In genomic region chr16:16013812-16014211, GRCh38 we compare ENCODE assay signal across 22 cellular contexts.
DNase-seq lines count a peak whose midpoint lies in the region; ATAC-seq, FAIRE-seq and TF ChIP-seq lines count a peak whose summit lies in the region.
"Had no signal": no experiment of that assay in that cellular context is flagged by ENCODE, and none has a peak within 500 bp of the region (broad histone marks: within the 10 kb centered on the region; RNA-seq: fewer than 3 reads in every experiment).

No MANE protein-coding gene starts in this region.

- peaks cover 47% of the 10 kb centered on the region for H3K36me3 Mint-ChIP-seq in activated naive CD8-positive, alpha-beta T cell treated with anti-CD3 and anti-CD28 coated beads, Interleukin-2, amount 10 ng/mL, durations not matched to agents 7 days and 5 days
- peaks cover 46% of the 10 kb centered on the region for H3K36me3 Mint-ChIP-seq in activated naive CD8-positive, alpha-beta T cell treated with anti-CD3 and anti-CD28 coated beads for 36 hours

- no peak overlapping the region for H3K4me2 ChIP-seq in PC-9

- H3K27me3 Mint-ChIP-seq in activated naive CD8-positive, alpha-beta T cell treated with anti-CD3 and anti-CD28 coated beads, Interleukin-2, amount 10 ng/mL, durations not matched to agents 7 days and 5 days = no peaks in the 10 kb centered on the region
- no peaks in the 10 kb centered on the region for H3K27me3 Mint-ChIP-seq in activated naive CD8-positive, alpha-beta T cell treated with anti-CD3 and anti-CD28 coated beads for 36 hours
- H3K27me3 Mint-ChIP-seq: central memory CD8-positive, alpha-beta T cell; IgD-negative memory B cell had no signal

- H3K27ac ChIP-seq in PC-9 (0 out of 2 replicates have a peak overlapping the region, but pooled peaks have one; percentile 27), kidney (ENCODE audit: low read depth in 2 of 2, low read length in 2 of 2) (no peak overlapping the region), stomach smooth muscle (ENCODE audit: low read length) (peak overlapping the region; percentile 37)
- H3K27ac ChIP-seq: epithelial cell of prostate had no signal

- H3K9ac ChIP-seq in kidney (ENCODE audit: low read length in 2 of 2) = no peak overlapping the region
- no peak overlapping the region for H3K9ac ChIP-seq in stomach smooth muscle (ENCODE audit: low read length in 2 of 2)

- no peaks in the 10 kb centered on the region for H3K27me3 ChIP-seq in PC-9 (ENCODE audit: insufficient read depth, low read depth)
- H3K27me3 ChIP-seq in stomach smooth muscle (ENCODE audit: control insufficient read depth in 1 of 2, insufficient read depth in 2 of 2, low read length in 2 of 2) = no peaks in the 10 kb centered on the region
- H3K27me3 ChIP-seq: heart left ventricle had no signal

- peak overlapping the region; percentile 34 for H3K27ac Mint-ChIP-seq in activated naive CD8-positive, alpha-beta T cell treated with anti-CD3 and anti-CD28 coated beads, Interleukin-2, amount 10 ng/mL, durations not matched to agents 7 days and 5 days
- H3K27ac Mint-ChIP-seq in activated naive CD8-positive, alpha-beta T cell treated with anti-CD3 and anti-CD28 coated beads for 36 hours = no peak overlapping the region
- H3K27ac Mint-ChIP-seq: CD8-positive, alpha-beta T cell; IgD-negative memory B cell had no signal

- intact Hi-C loops in PC-9 (cut with micrococcal nuclease; ENCODE audit: unreplicated experiment) (no loop called here), kidney (cut with DNase I) (loop anchor here (10.0 kb wide), 1 partner anchor 51 kb away; no protein-coding TSS in a partner anchor)

- H3K4me3 ChIP-seq in PC-9 (no peak overlapping the region), kidney (ENCODE audit: low read length in 2 of 2) (no peak overlapping the region), stomach smooth muscle (ENCODE audit: low read length in 2 of 2) (no peak overlapping the region)
- H3K4me3 ChIP-seq: heart left ventricle, prostate gland, thoracic aorta had no signal

- BruUV-seq in PC-9 (replicated peaks; lab: Mats Ljungman, UMichigan) = no TSS peak

- H3K36me3 ChIP-seq in PC-9 (ENCODE audit: low read depth) (peaks cover 31% of the 10 kb centered on the region), kidney (ENCODE audit: control insufficient read depth in 1 of 2, insufficient read depth in 2 of 2, low read length in 2 of 2) (peaks cover 2 to 9% of the 10 kb centered on the region in 2 donors), stomach smooth muscle (ENCODE audit: control insufficient read depth in 2 of 2, insufficient read depth in 2 of 2, low read length in 2 of 2) (peaks cover 25 to 37% of the 10 kb centered on the region in 2 donors)
- H3K36me3 ChIP-seq: prostate gland had no signal

- no peaks in the 10 kb centered on the region for H3K9me2 ChIP-seq in PC-9 (ENCODE audit: insufficient read depth)

- no peak overlapping the region for H3K4me3 Mint-ChIP-seq in activated naive CD8-positive, alpha-beta T cell treated with anti-CD3 and anti-CD28 coated beads, Interleukin-2, amount 10 ng/mL, durations not matched to agents 7 days and 5 days
- H3K4me3 Mint-ChIP-seq in activated naive CD8-positive, alpha-beta T cell treated with anti-CD3 and anti-CD28 coated beads for 36 hours = no peak overlapping the region
- H3K4me3 Mint-ChIP-seq: CD8-positive, alpha-beta T cell; central memory CD8-positive, alpha-beta T cell; IgD-negative memory B cell had no signal

- ATAC-seq in activated naive CD8-positive, alpha-beta T cell treated with anti-CD3 and anti-CD28 coated beads, Interleukin-2, amount 10 ng/mL, durations not matched to agents 7 days and 5 days (ENCODE audit: low read depth) = no peak
- ATAC-seq in GM18511 (IDR thresholded peaks at IDR 0.05; ENCODE audit: unreplicated experiment) = no peak
- ATAC-seq: CD8-positive, alpha-beta T cell; SK-N-SH treated with all-trans-retinoic acid at 6 μM for 48 hours had no signal

- H2AFZ ChIP-seq in PC-9 = no peak overlapping the region

- H3K79me2 ChIP-seq in PC-9 (ENCODE audit: low read depth) = peaks cover 37% of the 10 kb centered on the region

- peaks cover 4% of the 10 kb centered on the region for H3K4me1 Mint-ChIP-seq in activated naive CD8-positive, alpha-beta T cell treated with anti-CD3 and anti-CD28 coated beads, Interleukin-2, amount 10 ng/mL, durations not matched to agents 7 days and 5 days
- peaks cover 12% of the 10 kb centered on the region for H3K4me1 Mint-ChIP-seq in activated naive CD8-positive, alpha-beta T cell treated with anti-CD3 and anti-CD28 coated beads for 36 hours

- no peaks in the 10 kb centered on the region for H4K20me1 ChIP-seq in PC-9 (ENCODE audit: insufficient read depth)

- peaks cover 72% of the 10 kb centered on the region for H3F3A ChIP-seq in PC-9 (ENCODE audit: insufficient read depth, low read depth)

- H3K9me3 Mint-ChIP-seq in activated naive CD8-positive, alpha-beta T cell treated with anti-CD3 and anti-CD28 coated beads, Interleukin-2, amount 10 ng/mL, durations not matched to agents 7 days and 5 days = no peaks in the 10 kb centered on the region
- H3K9me3 Mint-ChIP-seq in activated naive CD8-positive, alpha-beta T cell treated with anti-CD3 and anti-CD28 coated beads for 36 hours = no peaks in the 10 kb centered on the region
- H3K9me3 Mint-ChIP-seq: CD8-positive, alpha-beta T cell; central memory CD8-positive, alpha-beta T cell; IgD-negative memory B cell had no signal

- POLR2A ChIA-PET in activated naive CD8-positive, alpha-beta T cell treated with anti-CD3 and anti-CD28 coated beads, Interleukin-2, amount 10 ng/mL, durations not matched to agents 7 days and 5 days (lab: Charles Lee) = interaction anchor here (0.6 kb wide), 1 partner anchor 43 kb away, joined by 3 read pairs; no protein-coding TSS in a partner anchor
- POLR2A ChIA-PET in PC-9 (lab: Charles Lee; ENCODE audit: unreplicated experiment) = no interaction called here

- CTCF ChIA-PET in PC-9 (lab: Charles Lee) = no interaction called here

- peaks cover 39% of the 10 kb centered on the region for H3K4me1 ChIP-seq in PC-9 (replicated peaks; ENCODE audit: insufficient read depth)
- H3K4me1 ChIP-seq in kidney (ENCODE audit: control insufficient read depth in 1 of 2, insufficient read depth in 1 of 2, low read depth in 1 of 2, low read length in 2 of 2) = peaks cover 6 to 8% of the 10 kb centered on the region in 2 donors
- peaks cover 20% of the 10 kb centered on the region for H3K4me1 ChIP-seq in stomach smooth muscle (ENCODE audit: control insufficient read depth, insufficient read depth, low read length)

- FAIRE-seq in kidney (lab: Jason Lieb, UNC) = no peak
- FAIRE-seq: small intestine had no signal

- no peak for TF ChIP-seq CTCF in PC-9 (conservative IDR thresholded peaks at IDR 0.05)
- TF ChIP-seq CTCF in kidney (IDR thresholded peaks at IDR 0.05; ENCODE audit: borderline replicate concordance, extremely low read depth, insufficient read depth) = no peak

- DNase-seq in activated naive CD8-positive, alpha-beta T cell treated with anti-CD3 and anti-CD28 coated beads, Interleukin-2, amount 10 ng/mL, durations not matched to agents 7 days and 5 days = no peak
- DNase-seq in activated naive CD8-positive, alpha-beta T cell treated with anti-CD3 and anti-CD28 coated beads for 36 hours = no peak
- DNase-seq in PC-9 (no peak), kidney (peak; percentile 42), SW 1271 (lab: John Stamatoyannopoulos, UW) (no peak)
- no peak for DNase-seq in activated CD8-positive, alpha-beta memory T cell treated with anti-CD3 and anti-CD28 coated beads, Interleukin-2, amount 50 U/mL, for 48 hours
- DNase-seq: CD8-positive, alpha-beta T cell; heart left ventricle; left cardiac atrium; NCI-H1105 treated with DMSO at 0.1 percent for 48 hours; NCI-H2081 treated with DMSO at 0.1 percent for 48 hours; NCI-H82; small intestine; stimulated activated CD4-positive, alpha-beta T cell treated with anti-CD3 and anti-CD28 coated beads, Interleukin-1b, Interleukin-23, amount 100 ng/mL, for 48 hours had no signal

- H3K9me3 ChIP-seq in PC-9 (ENCODE audit: insufficient read depth, low read depth) (no peaks in the 10 kb centered on the region), kidney (ENCODE audit: control insufficient read depth in 1 of 2, low read length in 2 of 2) (no peaks in the 10 kb centered on the region), stomach smooth muscle (ENCODE audit: control insufficient read depth in 2 of 2, low read length in 2 of 2) (no peaks in the 10 kb centered on the region)
- H3K9me3 ChIP-seq: heart left ventricle, prostate gland, thoracic aorta had no signal

Comparison
In these comparisons a context has a peak if more than half of its experiments do, and no peak if none do; other contexts are left out.
1. H3K27ac ChIP-seq: peak in PC-9 (single experiment) and stomach smooth muscle (single experiment); none in kidney (0 of 2).